In genomic region chr7:55488804-55489340, GRCh38 we compare ENCODE assay signal across 2 cellular contexts.
TF ChIP-seq lines count a peak whose summit lies in the region.

No MANE protein-coding gene starts in this region.

TF ChIP-seq in SK-N-SH, 30 proteins besides CTCF, POLR2A, EP300 and RAD21 (continued from another document):
- TF ChIP-seq USF1 (IDR thresholded peaks at IDR 0.05; ENCODE audit: borderline replicate concordance, low read depth), result no peak
- no peak for TF ChIP-seq TAF1 (IDR thresholded peaks at IDR 0.05; ENCODE audit: borderline replicate concordance, low read depth, low read length)
- TF ChIP-seq POLR2AphosphoS5 (IDR thresholded peaks at IDR 0.05; ENCODE audit: low read depth, low read length), result no peak
- TF ChIP-seq USF2 (IDR thresholded peaks at IDR 0.05; ENCODE audit: borderline replicate concordance, low read depth, low read length), result no peak
- TF ChIP-seq TEAD4 (IDR thresholded peaks at IDR 0.05; ENCODE audit: borderline replicate concordance, insufficient read depth), result no peak

TF ChIP-seq in SK-N-SH treated with all-trans-retinoic acid at 6 μM for 48 hours, 23 proteins besides CTCF, POLR2A, EP300 and RAD21:
- TF ChIP-seq CSRNP3 (CRISPR knock-in tag; IDR thresholded peaks at IDR 0.05) (no peak), CREB5 (CRISPR knock-in tag; IDR thresholded peaks at IDR 0.05; ENCODE audit: low read depth) (no peak), RARB (CRISPR knock-in tag; IDR thresholded peaks at IDR 0.05) (no peak), TSHZ2 (CRISPR knock-in tag; IDR thresholded peaks at IDR 0.05) (no peak), ESRRG (CRISPR knock-in tag; IDR thresholded peaks at IDR 0.05) (no peak), ZNF8 (CRISPR knock-in tag; IDR thresholded peaks at IDR 0.05) (no peak), ARNTL (CRISPR knock-in tag; IDR thresholded peaks at IDR 0.05; ENCODE audit: borderline replicate concordance, low read depth) (no peak), ZFP3 (CRISPR knock-in tag; IDR thresholded peaks at IDR 0.05) (no peak), CSDC2 (CRISPR knock-in tag; IDR thresholded peaks at IDR 0.05) (no peak), ZC3H10 (CRISPR knock-in tag; IDR thresholded peaks at IDR 0.05) (no peak), PATZ1 (CRISPR knock-in tag; IDR thresholded peaks at IDR 0.05; ENCODE audit: borderline replicate concordance) (no peak), ZNF565 (CRISPR knock-in tag; conservative IDR thresholded peaks at IDR 0.05; ENCODE audit: low read depth) (no peak)
